Comparison of ENCODE assay signal across 16 cellular contexts in the genomic region with DNA sequence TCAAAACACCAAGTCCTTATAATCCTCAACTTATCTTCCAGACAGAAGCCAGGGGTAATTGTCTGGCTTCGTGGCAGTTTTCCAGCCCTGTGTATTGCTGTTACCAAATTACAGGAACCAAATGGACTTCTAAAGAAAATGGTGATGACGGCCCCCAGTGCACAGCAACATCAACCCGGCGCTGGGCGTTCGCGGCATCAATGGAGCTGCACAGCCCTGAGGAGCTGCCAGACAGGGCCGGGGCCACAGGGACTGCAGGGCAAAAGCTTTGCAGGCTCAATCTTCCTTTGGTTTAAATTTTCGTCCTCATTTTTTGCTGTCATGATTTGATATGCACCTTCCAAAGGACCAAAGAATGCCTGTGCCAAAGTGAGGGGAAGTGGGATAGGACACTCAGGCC.
DNase-seq lines count a peak whose midpoint lies in the region; ATAC-seq and TF ChIP-seq lines count a peak whose summit lies in the region.
"Had no signal": no experiment of that assay in that cellular context is flagged by ENCODE, and none has a peak within 500 bp of the region (broad histone marks: within the 10 kb centered on the region; RNA-seq: fewer than 3 reads in every experiment).

No MANE protein-coding gene starts in this region.

- WGBS in HUES64 = 94% methylated on average over 9 of the region's 9 CpGs

- peaks cover 10% of the 10 kb centered on the region for H3K27me3 Mint-ChIP-seq in GM23338 (ENCODE audit: insufficient read depth, low read depth, poor library complexity)
- no peaks in the 10 kb centered on the region for H3K27me3 Mint-ChIP-seq in activated T-cell treated with anti-CD3 and anti-CD28 coated beads, Interleukin-2, amount 50 U/mL, for 24 hours
- H3K27me3 Mint-ChIP-seq: IgD-negative memory B cell had no signal

- no peaks in the 10 kb centered on the region for H3K9me3 ChIP-seq in HUES64 (ENCODE audit: insufficient read depth, low read depth, low read length)
- H3K9me3 ChIP-seq in osteoblast (ENCODE audit: low read depth, low read length) = no peaks in the 10 kb centered on the region
- no peaks in the 10 kb centered on the region for H3K9me3 ChIP-seq in PC-9 (ENCODE audit: insufficient read depth, low read depth)

- no peak for ATAC-seq in GM23338
- ATAC-seq: PC-3 had no signal

- no peaks in the 10 kb centered on the region for H3K9me2 ChIP-seq in GM23338 (ENCODE audit: insufficient read depth)
- no peaks in the 10 kb centered on the region for H3K9me2 ChIP-seq in PC-9 (ENCODE audit: insufficient read depth)

- H3F3A ChIP-seq in GM23338 (replicated peaks; ENCODE audit: low read depth) (no peaks in the 10 kb centered on the region), PC-9 (ENCODE audit: insufficient read depth, low read depth) (no peaks in the 10 kb centered on the region)

- H2AFZ ChIP-seq in GM23338 = no peak overlapping the region
- no peak overlapping the region for H2AFZ ChIP-seq in osteoblast (ENCODE audit: low read length)
- no peak overlapping the region for H2AFZ ChIP-seq in PC-9
- H2AFZ ChIP-seq: GM23248 had no signal

- no peak for TF ChIP-seq CTCF in GM23338 (conservative IDR thresholded peaks at IDR 0.05; ENCODE audit: low read depth in 2 of 2)
- TF ChIP-seq CTCF in osteoblast (IDR thresholded peaks at IDR 0.05; ENCODE audit: extremely low read depth, low read depth, low read length) = no peak
- TF ChIP-seq CTCF in PC-9 (conservative IDR thresholded peaks at IDR 0.05) = no peak

- H3K4me2 ChIP-seq in GM23338 (no peak overlapping the region), osteoblast (ENCODE audit: insufficient read depth, low read length) (no peak overlapping the region), PC-9 (no peak overlapping the region)

- no peaks in the 10 kb centered on the region for H4K20me1 ChIP-seq in GM23338 (replicated peaks; ENCODE audit: insufficient read depth)
- H4K20me1 ChIP-seq in osteoblast (ENCODE audit: insufficient read depth, low read length) = no peaks in the 10 kb centered on the region
- no peaks in the 10 kb centered on the region for H4K20me1 ChIP-seq in PC-9 (ENCODE audit: insufficient read depth)

- peaks cover 46% of the 10 kb centered on the region for H3K4me1 Mint-ChIP-seq in GM23338
- H3K4me1 Mint-ChIP-seq in activated T-cell treated with anti-CD3 and anti-CD28 coated beads, Interleukin-2, amount 50 U/mL, for 24 hours (ENCODE audit: low read depth) = no peaks in the 10 kb centered on the region

- no TSS peak for BruUV-seq in PC-9 (replicated peaks; lab: Mats Ljungman, UMichigan)

- H3K4me1 ChIP-seq in GM23338 (ENCODE audit: insufficient read depth) = no peaks in the 10 kb centered on the region
- H3K4me1 ChIP-seq in HUES64 (ENCODE audit: insufficient read depth, low read length) = peaks cover 25% of the 10 kb centered on the region
- H3K4me1 ChIP-seq in osteoblast (ENCODE audit: insufficient read depth, low read length) = no peaks in the 10 kb centered on the region
- H3K4me1 ChIP-seq in PC-9 (replicated peaks; ENCODE audit: insufficient read depth) = no peaks in the 10 kb centered on the region
- H3K4me1 ChIP-seq: SJSA1 had no signal

- no peaks in the 10 kb centered on the region; the same call in 2 of the 3 replicates for H3K9me3 Mint-ChIP-seq in GM23338
- H3K9me3 Mint-ChIP-seq in activated T-cell treated with anti-CD3 and anti-CD28 coated beads, Interleukin-2, amount 50 U/mL, for 24 hours = no peaks in the 10 kb centered on the region
- H3K9me3 Mint-ChIP-seq: IgD-negative memory B cell had no signal

- CTCF ChIA-PET in PC-9 (lab: Charles Lee) = no interaction called here

- H3K27ac ChIP-seq in GM23338 (ENCODE audit: low read depth) (no peak overlapping the region), HUES64 (ENCODE audit: low read depth, low read length) (peak overlapping the region; percentile 96), osteoblast (ENCODE audit: low read depth, low read length) (no peak overlapping the region), PC-9 (no peak overlapping the region)
- H3K27ac ChIP-seq: GM23248, SJSA1 had no signal

- H3K4me3 ChIP-seq in GM23338 (no peak overlapping the region), HUES64 (ENCODE audit: low read length) (no peak overlapping the region), osteoblast (ENCODE audit: insufficient read depth, low read length) (no peak overlapping the region), PC-9 (no peak overlapping the region)
- H3K4me3 ChIP-seq: GM23248, SJSA1 had no signal

- intact Hi-C loops in PC-9 (cut with micrococcal nuclease; ENCODE audit: unreplicated experiment) = loop anchor here (5.0 kb wide), 1 partner anchor 48 kb away; no protein-coding TSS in a partner anchor

- H3K36me3 ChIP-seq in GM23338 (ENCODE audit: insufficient read depth) = no peaks in the 10 kb centered on the region
- H3K36me3 ChIP-seq in HUES64 (ENCODE audit: insufficient read depth, low read length) = no peaks in the 10 kb centered on the region
- no peaks in the 10 kb centered on the region for H3K36me3 ChIP-seq in osteoblast (ENCODE audit: insufficient read depth, low read length)
- no peaks in the 10 kb centered on the region for H3K36me3 ChIP-seq in PC-9 (ENCODE audit: low read depth)
- H3K36me3 ChIP-seq: SJSA1 had no signal

- no peaks in the 10 kb centered on the region for H3K36me3 Mint-ChIP-seq in GM23338 (ENCODE audit: low read depth)
- H3K36me3 Mint-ChIP-seq in activated T-cell treated with anti-CD3 and anti-CD28 coated beads, Interleukin-2, amount 50 U/mL, for 24 hours (ENCODE audit: low read depth) = peaks cover 32% of the 10 kb centered on the region

- H3K9ac ChIP-seq in HUES64 (ENCODE audit: low read depth, low read length) = 0 out of 2 replicates have a peak overlapping the region, but pooled peaks have one; percentile 74
- H3K9ac ChIP-seq: GM23248 had no signal

- DNase-seq in GM23338 (ENCODE audit: low spot score) (no peak), islet precursor cell (peak; percentile 43), osteoblast (ENCODE audit: insufficient read length, low spot score, missing footprints) (peak; percentile 26), PC-9 (no peak), NCI-H510A (lab: John Stamatoyannopoulos, UW) (no peak)
- DNase-seq in activated T-cell treated with anti-CD3 and anti-CD28 coated beads, Interleukin-2, amount 50 U/mL, for 24 hours = no peak
- DNase-seq: C1 segment of cervical spinal cord, DMS79 treated with DMSO at 0.1 percent for 48 hours, GM23248, NCI-H1105, NCI-H1694, NCI-H446, PC-3 had no signal

- no peaks in the 10 kb centered on the region for H3K79me2 ChIP-seq in GM23338 (replicated peaks; ENCODE audit: insufficient read depth)
- no peaks in the 10 kb centered on the region for H3K79me2 ChIP-seq in osteoblast (ENCODE audit: insufficient read depth, low read length)
- no peaks in the 10 kb centered on the region for H3K79me2 ChIP-seq in PC-9 (ENCODE audit: low read depth)

- POLR2A ChIA-PET in PC-9 (lab: Charles Lee; ENCODE audit: unreplicated experiment) = no interaction called here

- H3K27me3 ChIP-seq in GM23338 (ENCODE audit: insufficient read depth) (no peaks in the 10 kb centered on the region), HUES64 (ENCODE audit: insufficient read depth, low read length) (no peaks in the 10 kb centered on the region), osteoblast (ENCODE audit: insufficient read depth, low read length) (no peaks in the 10 kb centered on the region), PC-9 (ENCODE audit: insufficient read depth, low read depth) (peaks cover 97% of the 10 kb centered on the region)
- H3K27me3 ChIP-seq: SJSA1 had no signal

- H3K27ac Mint-ChIP-seq in GM23338 = peak overlapping the region; percentile 99
- no peak overlapping the region for H3K27ac Mint-ChIP-seq in activated T-cell treated with anti-CD3 and anti-CD28 coated beads, Interleukin-2, amount 50 U/mL, for 24 hours
- H3K27ac Mint-ChIP-seq: IgD-negative memory B cell had no signal

- no peak overlapping the region for H3K4me3 Mint-ChIP-seq in GM23338
- no peak overlapping the region for H3K4me3 Mint-ChIP-seq in activated T-cell treated with anti-CD3 and anti-CD28 coated beads, Interleukin-2, amount 50 U/mL, for 24 hours
- H3K4me3 Mint-ChIP-seq: IgD-negative memory B cell had no signal

TF ChIP-seq in GM23338, 12 proteins besides CTCF, POLR2A, EP300 and RAD21 (continues in another document):
- TF ChIP-seq, protein P1, sequence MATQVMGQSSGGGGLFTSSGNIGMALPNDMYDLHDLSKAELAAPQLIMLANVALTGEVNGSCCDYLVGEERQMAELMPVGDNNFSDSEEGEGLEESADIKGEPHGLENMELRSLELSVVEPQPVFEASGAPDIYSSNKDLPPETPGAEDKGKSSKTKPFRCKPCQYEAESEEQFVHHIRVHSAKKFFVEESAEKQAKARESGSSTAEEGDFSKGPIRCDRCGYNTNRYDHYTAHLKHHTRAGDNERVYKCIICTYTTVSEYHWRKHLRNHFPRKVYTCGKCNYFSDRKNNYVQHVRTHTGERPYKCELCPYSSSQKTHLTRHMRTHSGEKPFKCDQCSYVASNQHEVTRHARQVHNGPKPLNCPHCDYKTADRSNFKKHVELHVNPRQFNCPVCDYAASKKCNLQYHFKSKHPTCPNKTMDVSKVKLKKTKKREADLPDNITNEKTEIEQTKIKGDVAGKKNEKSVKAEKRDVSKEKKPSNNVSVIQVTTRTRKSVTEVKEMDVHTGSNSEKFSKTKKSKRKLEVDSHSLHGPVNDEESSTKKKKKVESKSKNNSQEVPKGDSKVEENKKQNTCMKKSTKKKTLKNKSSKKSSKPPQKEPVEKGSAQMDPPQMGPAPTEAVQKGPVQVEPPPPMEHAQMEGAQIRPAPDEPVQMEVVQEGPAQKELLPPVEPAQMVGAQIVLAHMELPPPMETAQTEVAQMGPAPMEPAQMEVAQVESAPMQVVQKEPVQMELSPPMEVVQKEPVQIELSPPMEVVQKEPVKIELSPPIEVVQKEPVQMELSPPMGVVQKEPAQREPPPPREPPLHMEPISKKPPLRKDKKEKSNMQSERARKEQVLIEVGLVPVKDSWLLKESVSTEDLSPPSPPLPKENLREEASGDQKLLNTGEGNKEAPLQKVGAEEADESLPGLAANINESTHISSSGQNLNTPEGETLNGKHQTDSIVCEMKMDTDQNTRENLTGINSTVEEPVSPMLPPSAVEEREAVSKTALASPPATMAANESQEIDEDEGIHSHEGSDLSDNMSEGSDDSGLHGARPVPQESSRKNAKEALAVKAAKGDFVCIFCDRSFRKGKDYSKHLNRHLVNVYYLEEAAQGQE (IDR thresholded peaks at IDR 0.05; ENCODE audit: unreplicated experiment) = no peak
- TF ChIP-seq ZNF114 (CRISPR knock-in tag; IDR thresholded peaks at IDR 0.05) = no peak
- no peak for TF ChIP-seq NANOG (IDR thresholded peaks at IDR 0.05; ENCODE audit: borderline replicate concordance)
- no peak for TF ChIP-seq ZNF331 (CRISPR knock-in tag; IDR thresholded peaks at IDR 0.05; ENCODE audit: low read depth)
- no peak for TF ChIP-seq STAT1 (IDR thresholded peaks at IDR 0.05; ENCODE audit: unreplicated experiment)
- TF ChIP-seq EZH2 (IDR thresholded peaks at IDR 0.05; ENCODE audit: low read depth, unreplicated experiment) = no peak
- no peak for TF ChIP-seq EZH2phosphoT487 (IDR thresholded peaks at IDR 0.05; ENCODE audit: unreplicated experiment)

Comparison
In these comparisons a context has a peak if more than half of its experiments do, and no peak if none do; other contexts are left out.
1. DNase-seq: peak in islet precursor cell (single experiment) and osteoblast (single experiment); none in GM23338 (single experiment), PC-9 (0 of 2), activated T-cell treated with anti-CD3 and anti-CD28 coated beads, Interleukin-2, amount 50 U/mL, for 24 hours (single experiment) and NCI-H510A (single experiment).